ENCODE assay signal across 17 cellular contexts in genomic region chr4:71472946-71473345, GRCh38.
DNase-seq lines count a peak whose midpoint lies in the region; ATAC-seq and TF ChIP-seq lines count a peak whose summit lies in the region.
"Had no signal": no experiment of that assay in that cellular context is flagged by ENCODE, and none has a peak within 500 bp of the region (broad histone marks: within the 10 kb centered on the region; RNA-seq: fewer than 3 reads in every experiment).

No MANE protein-coding gene starts in this region.

- H3K27me3 ChIP-seq in BJ (ENCODE audit: control insufficient read depth, insufficient read depth, low read length) (no peaks in the 10 kb centered on the region), PC-3 (ENCODE audit: low read length) (no peaks in the 10 kb centered on the region)
- H3K27me3 ChIP-seq: dorsolateral prefrontal cortex, gastrocnemius medialis, tibial nerve had no signal

- H2AFZ ChIP-seq in PC-3 (ENCODE audit: low read length) = peak overlapping the region; percentile 43; the same call in 1 of the 2 replicates

- no peaks in the 10 kb centered on the region for H3K9me2 ChIP-seq in PC-3 (replicated peaks; ENCODE audit: low read length)

- no peak overlapping the region for H3K4me3 Mint-ChIP-seq in osteocyte (ENCODE audit: unreplicated experiment)
- H3K4me3 Mint-ChIP-seq: activated naive CD8-positive, alpha-beta T cell had no signal

- no peaks in the 10 kb centered on the region for H4K20me1 ChIP-seq in PC-3 (ENCODE audit: low read length)

- TF ChIP-seq CTCF in BJ (IDR thresholded peaks at IDR 0.05; ENCODE audit: insufficient read depth, low read depth, low read length) = no peak
- TF ChIP-seq CTCF in PC-3 (conservative IDR thresholded peaks at IDR 0.05; ENCODE audit: low read depth, low read length) = no peak
- no peak for TF ChIP-seq CTCF in osteocyte (IDR thresholded peaks at IDR 0.05)

- H3K4me2 ChIP-seq in PC-3 (ENCODE audit: low read length) = peak overlapping the region; percentile 35

- no peaks in the 10 kb centered on the region for H3K27me3 Mint-ChIP-seq in osteocyte (ENCODE audit: unreplicated experiment)

- no peaks in the 10 kb centered on the region for H3K9me3 ChIP-seq in PC-3 (ENCODE audit: low read length)
- H3K9me3 ChIP-seq: gastrocnemius medialis, prostate gland, tibial nerve had no signal

- peaks cover 65% of the 10 kb centered on the region for H3K4me1 Mint-ChIP-seq in osteocyte (ENCODE audit: unreplicated experiment)

- H3K27ac ChIP-seq in PC-3 (ENCODE audit: low read length) (peak overlapping the region; percentile 8; the same call in 1 of the 2 replicates), epithelial cell of prostate (peak overlapping the region; percentile 25)
- H3K27ac ChIP-seq: C4-2B, dorsolateral prefrontal cortex, gastrocnemius medialis, prostate gland, SK-N-MC, tibial nerve had no signal

- DNase-seq in BJ (ENCODE audit: low read depth) (peak; percentile 53), PC-3 (peak; percentile 71), epithelial cell of prostate (ENCODE audit: low read depth, low spot score) (no peak), osteocyte (ENCODE audit: extremely low spot score, unreplicated experiment) (no peak), D341Med (ENCODE audit: low spot score) (no peak), NCI-H748 (lab: John Stamatoyannopoulos, UW; ENCODE audit: unreplicated experiment) (no peak)
- DNase-seq: DND-41; dorsolateral prefrontal cortex; gastrocnemius medialis; stimulated activated CD4-positive, alpha-beta T cell treated with anti-CD3 and anti-CD28 coated beads, Interleukin-2, amount 100 ng/mL, for 24 hours had no signal

- no TSS peak for BruUV-seq in PC-3 (replicated peaks; lab: Mats Ljungman, UMichigan)

- H3F3A ChIP-seq in PC-3 (ENCODE audit: low read length, unreplicated experiment) = no peaks in the 10 kb centered on the region

- intact Hi-C loops in PC-3 (cut with micrococcal nuclease) = loop anchor here (2.0 kb wide), 1 partner anchor 14 kb away; no protein-coding TSS in a partner anchor

- H3K79me2 ChIP-seq in PC-3 (ENCODE audit: low read length) = no peaks in the 10 kb centered on the region

- H3K36me3 ChIP-seq in BJ (ENCODE audit: control insufficient read depth, insufficient read depth, low read length) (no peaks in the 10 kb centered on the region), PC-3 (ENCODE audit: low read depth, low read length) (no peaks in the 10 kb centered on the region)
- H3K36me3 ChIP-seq: gastrocnemius medialis, prostate gland, tibial nerve had no signal

- POLR2A ChIA-PET in BJ (lab: Charles Lee) = interaction anchor here (0.6 to 0.7 kb wide), 2 partner anchors 78 to 84 kb away, joined by 4 to 6 read pairs; no protein-coding TSS in a partner anchor
- POLR2A ChIA-PET in PC-3 (lab: Charles Lee; ENCODE audit: unreplicated experiment) = interaction anchor here (0.5 kb wide), 1 partner anchor 31 kb away, joined by 4 read pairs; no protein-coding TSS in a partner anchor

- peaks cover 14% of the 10 kb centered on the region for H3K4me1 ChIP-seq in PC-3 (ENCODE audit: insufficient read depth, low read length)
- H3K4me1 ChIP-seq: gastrocnemius medialis, prostate gland, tibial nerve had no signal

- CTCF ChIA-PET in BJ (lab: Yijun Ruan, JAX) = interaction anchor here (0.8 to 1.3 kb wide), 2 partner anchors 19 to 217 kb away, joined by 3 to 4 read pairs; no protein-coding TSS in a partner anchor
- CTCF ChIA-PET in PC-3 (lab: Charles Lee) = no interaction called here

- peak overlapping the region; percentile 71 for H3K27ac Mint-ChIP-seq in osteocyte (ENCODE audit: unreplicated experiment)
- H3K27ac Mint-ChIP-seq: activated naive CD8-positive, alpha-beta T cell had no signal

- H3K36me3 Mint-ChIP-seq in osteocyte (ENCODE audit: unreplicated experiment) = peaks cover 16% of the 10 kb centered on the region
- H3K36me3 Mint-ChIP-seq: activated naive CD8-positive, alpha-beta T cell had no signal

- H3K9me3 Mint-ChIP-seq in osteocyte (ENCODE audit: unreplicated experiment) = peaks cover 3% of the 10 kb centered on the region

- ATAC-seq in PC-3 = peak; percentile 82
- ATAC-seq in GM18870 (IDR thresholded peaks at IDR 0.05; ENCODE audit: unreplicated experiment) = no peak
- no peak for ATAC-seq in GM18858 (IDR thresholded peaks at IDR 0.05; ENCODE audit: unreplicated experiment)
- ATAC-seq: gastrocnemius medialis had no signal

- H3K4me3 ChIP-seq in BJ (ENCODE audit: low read depth, low read length) (no peak overlapping the region), PC-3 (ENCODE audit: low read length) (no peak overlapping the region)
- H3K4me3 ChIP-seq: dorsolateral prefrontal cortex, gastrocnemius medialis, prostate gland, SK-N-MC, tibial nerve had no signal

- no peak overlapping the region for H3K9ac ChIP-seq in PC-3 (ENCODE audit: low read length)

Comparison
In these comparisons a context has a peak if more than half of its experiments do, and no peak if none do; other contexts are left out.
1. DNase-seq: peak in BJ (single experiment) and PC-3 (single experiment); none in epithelial cell of prostate (single experiment), osteocyte (single experiment), D341Med (single experiment) and NCI-H748 (single experiment).